ENCODE assay signal across 1 cellular context in the genomic region with DNA sequence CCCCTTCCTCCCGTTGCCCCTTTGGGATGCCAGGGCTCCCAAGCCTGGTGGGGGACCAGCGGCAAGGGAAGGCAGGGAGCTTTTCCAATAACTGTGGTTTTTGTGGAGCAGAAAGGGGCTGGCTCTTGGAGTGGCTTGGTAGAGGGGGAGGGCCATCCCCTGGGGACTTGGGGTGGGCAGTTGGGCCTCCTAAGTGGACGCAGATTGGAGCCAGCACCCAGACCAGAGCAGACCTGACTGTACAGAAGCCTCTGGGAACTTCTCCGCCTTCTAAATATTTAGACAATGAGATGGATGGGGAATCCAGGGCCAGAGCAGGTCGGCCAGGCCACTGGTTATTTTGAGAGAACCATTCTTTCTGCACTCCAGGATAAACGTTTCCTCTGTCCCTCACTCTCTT.
TF ChIP-seq lines count a peak whose summit lies in the region.

No MANE protein-coding gene starts in this region.

TF ChIP-seq in K562, 482 proteins besides CTCF, POLR2A, EP300 and RAD21:
- TF ChIP-seq GTF2F1 (IDR thresholded peaks at IDR 0.05; ENCODE audit: low read depth, low read length) (no peak), ARID1B (IDR thresholded peaks at IDR 0.05) (no peak), FUS (optimal IDR thresholded peaks at IDR 0.05; ENCODE audit: low read depth, low read length) (no peak)
